ENCODE assay signal across 18 cellular contexts in genomic region chr2:66490588-66491001, GRCh38. TPM values are rescaled to one million over a fixed set of nuclear protein-coding genes. Genes with fewer than 3 reads are reported as not detected.
DNase-seq lines count a peak whose midpoint lies in the region; ATAC-seq and TF ChIP-seq lines count a peak whose summit lies in the region.
"Had no signal": no experiment of that assay in that cellular context is flagged by ENCODE, and none has a peak within 500 bp of the region (broad histone marks: within the 10 kb centered on the region; RNA-seq: fewer than 3 reads in every experiment).

No MANE protein-coding gene starts in this region.

- H3K9me3 Mint-ChIP-seq in GM23338 (no peaks in the 10 kb centered on the region), CD14-positive monocyte (peaks cover 0 to 3% (median 0%) of the 10 kb centered on the region in 7 donors)
- H3K9me3 Mint-ChIP-seq: nephron had no signal

- H2BK15ac ChIP-seq in mesendoderm (replicated peaks; ENCODE audit: low read depth) = no peak overlapping the region

- intact Hi-C loops in CD14-positive monocyte (cut with micrococcal nuclease) (no loop called here), colonic mucosa (cut with DNase I) (no loop called here)

- H3K79me2 ChIP-seq in GM23338 (replicated peaks; ENCODE audit: insufficient read depth) = no peaks in the 10 kb centered on the region
- no peaks in the 10 kb centered on the region for H3K79me2 ChIP-seq in mesendoderm (ENCODE audit: control insufficient read depth, insufficient read depth, low read length)

- H3K4me3 ChIP-seq in GM23338 = no peak overlapping the region
- no peak overlapping the region for H3K4me3 ChIP-seq in mesendoderm (ENCODE audit: low read length)
- H3K4me3 ChIP-seq in colonic mucosa = no peak overlapping the region
- H3K4me3 ChIP-seq: BLaER1, SJSA1, tibial nerve had no signal

- no peaks in the 10 kb centered on the region for H3K36me3 Mint-ChIP-seq in GM23338 (ENCODE audit: low read depth)
- H3K36me3 Mint-ChIP-seq in CD14-positive monocyte = no peaks in the 10 kb centered on the region

- H3K36me3 ChIP-seq in GM23338 (ENCODE audit: insufficient read depth) (no peaks in the 10 kb centered on the region), mesendoderm (ENCODE audit: control insufficient read depth, insufficient read depth, low read length) (no peaks in the 10 kb centered on the region), colonic mucosa (no peaks in the 10 kb centered on the region)
- H3K36me3 ChIP-seq: BLaER1, SJSA1, tibial nerve had no signal

- H3K4me3 Mint-ChIP-seq in GM23338 (no peak overlapping the region), CD14-positive monocyte (no peak overlapping the region)
- H3K4me3 Mint-ChIP-seq: activated naive CD4-positive, alpha-beta T cell treated with anti-CD3 and anti-CD28 coated beads for 36 hours; nephron had no signal

- H3K27ac Mint-ChIP-seq in GM23338 (no peak overlapping the region), CD14-positive monocyte (no peak overlapping the region)
- H3K27ac Mint-ChIP-seq: activated naive CD4-positive, alpha-beta T cell treated with anti-CD3 and anti-CD28 coated beads for 36 hours had no signal

- no peak overlapping the region for H3K4ac ChIP-seq in mesendoderm (ENCODE audit: low read depth, low read length)

- no peaks in the 10 kb centered on the region for H3K27me3 ChIP-seq in GM23338 (ENCODE audit: insufficient read depth)
- H3K27me3 ChIP-seq in mesendoderm (ENCODE audit: insufficient read depth, low read length, poor library complexity) = no peaks in the 10 kb centered on the region
- no peaks in the 10 kb centered on the region for H3K27me3 ChIP-seq in colonic mucosa
- H3K27me3 ChIP-seq: BLaER1, SJSA1, tibial nerve had no signal

- H3K27me3 Mint-ChIP-seq in GM23338 (ENCODE audit: insufficient read depth, low read depth, poor library complexity) (peaks cover 3% of the 10 kb centered on the region), CD14-positive monocyte (ENCODE audit: low read depth in 3 of 3) (no peaks in the 10 kb centered on the region)

- peaks cover 10% of the 10 kb centered on the region for H3K4me1 ChIP-seq in GM23338 (ENCODE audit: insufficient read depth)
- H3K4me1 ChIP-seq in mesendoderm (ENCODE audit: control insufficient read depth, low read depth, low read length) = peaks cover 2% of the 10 kb centered on the region
- H3K4me1 ChIP-seq in colonic mucosa = peaks cover 9% of the 10 kb centered on the region
- H3K4me1 ChIP-seq: BLaER1 had no signal

- peak overlapping the region; percentile 16 for H4K5ac ChIP-seq in mesendoderm (ENCODE audit: low read length)

- no peak overlapping the region for H3K18ac ChIP-seq in mesendoderm (ENCODE audit: low read length)

- H3K4me2 ChIP-seq in GM23338 (no peak overlapping the region), mesendoderm (ENCODE audit: low read length) (no peak overlapping the region)
- H3K4me2 ChIP-seq: BLaER1 had no signal

- no CpG with 5 or more reads among the region's 3 CpGs for WGBS in mesendoderm (ENCODE audit: extremely low coverage, insufficient coverage, low lambda C conversion rate)

- H2BK5ac ChIP-seq in mesendoderm (ENCODE audit: low read length) = no peak overlapping the region

- DNase-seq in GM23338 (ENCODE audit: low spot score) (no peak), NCI-H69 (lab: John Stamatoyannopoulos, UW) (peak; percentile 49), astrocyte of the hippocampus (ENCODE audit: low read depth, low spot score) (peak; percentile 39), mesendoderm (no peak), CD14-positive monocyte (ENCODE audit: low spot score) (no peak), UCSD-AML1 (lab: John Stamatoyannopoulos, UW; ENCODE audit: unreplicated experiment) (no peak), colonic mucosa (no peak), NCI-H226 (no peak)
- DNase-seq: activated naive CD4-positive, alpha-beta T cell treated with anti-CD3 and anti-CD28 coated beads for 36 hours; central memory CD4-positive, alpha-beta T cell; DND-41; NCI-H2029 treated with DMSO at 0.1 percent for 48 hours; stimulated activated CD4-positive, alpha-beta T cell treated with anti-CD3 and anti-CD28 coated beads, Interleukin-4, amount 100 ng/mL, for 4 hours had no signal

- no peak overlapping the region for H2AK5ac ChIP-seq in mesendoderm (ENCODE audit: low read length)

- H3K79me1 ChIP-seq in mesendoderm (ENCODE audit: low read length) = no peaks in the 10 kb centered on the region

- H2AFZ ChIP-seq in GM23338 = peak overlapping the region; percentile 25; the same call in 1 of the 2 replicates

- no peaks in the 10 kb centered on the region for H3F3A ChIP-seq in GM23338 (replicated peaks; ENCODE audit: low read depth)

- TF ChIP-seq CTCF in GM23338 (conservative IDR thresholded peaks at IDR 0.05; ENCODE audit: low read depth in 2 of 2) = no peak
- no peak for TF ChIP-seq CTCF in CD14-positive monocyte (IDR thresholded peaks at IDR 0.05)
- TF ChIP-seq CTCF in colonic mucosa (IDR thresholded peaks at IDR 0.05) = no peak

- H3K27ac ChIP-seq in GM23338 (ENCODE audit: low read depth) (no peak overlapping the region), mesendoderm (ENCODE audit: low read depth, low read length) (no peak overlapping the region), colonic mucosa (no peak overlapping the region)
- H3K27ac ChIP-seq: BLaER1, epithelial cell of prostate, SJSA1, tibial nerve had no signal

- H3K9ac ChIP-seq in mesendoderm (ENCODE audit: low read length) = no peak overlapping the region
- no peak overlapping the region for H3K9ac ChIP-seq in colonic mucosa (ENCODE audit: low read depth in 2 of 2, low read length in 2 of 2)
- H3K9ac ChIP-seq: BLaER1 had no signal

- H4K8ac ChIP-seq in mesendoderm (ENCODE audit: low read depth, low read length) = no peak overlapping the region

- peak overlapping the region; percentile 38 for H2BK120ac ChIP-seq in mesendoderm (ENCODE audit: low read depth, low read length)

- H3K56ac ChIP-seq in mesendoderm (ENCODE audit: low read length) = no peak overlapping the region

- H3K4me1 Mint-ChIP-seq in GM23338 = peaks cover 28% of the 10 kb centered on the region
- H3K4me1 Mint-ChIP-seq in CD14-positive monocyte = peaks cover 6% of the 10 kb centered on the region

- H3K9me3 ChIP-seq in colonic mucosa = no peaks in the 10 kb centered on the region
- H3K9me3 ChIP-seq: BLaER1, SJSA1, tibial nerve had no signal

- H3K23ac ChIP-seq in mesendoderm (ENCODE audit: low read length) = no peak overlapping the region

- H3K9me2 ChIP-seq in GM23338 (ENCODE audit: insufficient read depth) = no peaks in the 10 kb centered on the region

- H4K20me1 ChIP-seq in GM23338 (replicated peaks; ENCODE audit: insufficient read depth) = no peaks in the 10 kb centered on the region
- H4K20me1 ChIP-seq: BLaER1 had no signal

- no peak for ATAC-seq in GM23338

RNA-seq across cellular contexts. Expression of gene MEIS1, which starts 55.7 kb away (rescaled TPM):
- total RNA-seq in GM23338 (2014; rRNA removed; shearing (Covaris generic)) = 0.28 TPM in 1 of 2 replicates, not detected in the other
- polyA plus RNA-seq in GM23338 (2016; fragmentation: Nextera tagmentation; extraction: Ambion mirVana) (0.16 TPM in 1 of 2 replicates, not detected in the other), CD14-positive monocyte (under 1 TPM in 1 of 2 donors, not detected in 1; 0.09 TPM)
- polyA plus RNA-seq in mesendoderm (2013, experiment 1 of 2) = 0.25 TPM
- polyA plus RNA-seq in mesendoderm (2013, experiment 2 of 2) = 0.10 TPM
- 10 to 100 TPM in 1 of 2 donors, 1 to 10 TPM in 1; 8.9 to 23.1 TPM for total RNA-seq in colonic mucosa
- total RNA-seq: activated naive CD4-positive, alpha-beta T cell treated with anti-CD3 and anti-CD28 coated beads for 36 hours had no signal

Comparison
In these comparisons a context has a peak if more than half of its experiments do, and no peak if none do; other contexts are left out.
1. DNase-seq: peak in NCI-H69 (single experiment) and astrocyte of the hippocampus (single experiment); none in GM23338 (single experiment), mesendoderm (single experiment), CD14-positive monocyte (single experiment), UCSD-AML1 (single experiment), colonic mucosa (single experiment) and NCI-H226 (single experiment).